ENCODE assay signal across 20 cellular contexts in the genomic region with DNA sequence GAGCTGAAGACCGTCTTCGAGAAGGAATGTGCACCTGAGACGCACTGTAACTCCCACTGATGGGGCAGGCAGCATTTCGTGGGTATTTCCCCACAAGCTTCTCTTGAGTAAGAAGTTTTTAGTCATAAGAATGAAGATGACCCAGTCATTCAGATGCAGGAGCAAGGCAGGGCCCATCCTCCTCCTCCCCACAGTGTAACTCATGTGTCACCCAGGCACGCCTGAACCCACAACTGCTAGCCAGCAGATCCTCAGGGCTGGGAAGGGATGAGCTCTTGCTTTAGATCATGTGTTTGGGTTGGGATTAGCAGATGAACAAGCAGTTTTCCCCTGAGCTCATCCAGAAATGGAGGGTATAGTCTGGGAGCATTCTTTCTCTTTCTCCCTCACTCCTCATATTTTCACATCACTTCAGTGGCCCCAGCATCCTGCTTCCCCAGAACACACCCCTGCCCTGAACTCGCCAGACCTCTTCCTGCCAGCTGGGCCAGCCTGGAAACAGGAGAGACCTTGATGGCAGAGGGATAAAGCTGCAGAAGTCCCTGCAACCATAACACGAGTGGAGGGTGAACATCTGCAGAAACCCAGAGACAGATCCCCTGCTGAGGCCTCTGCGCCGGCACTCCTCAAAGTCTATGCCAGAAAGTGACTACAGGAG.
DNase-seq lines count a peak whose midpoint lies in the region; ATAC-seq, FAIRE-seq and TF ChIP-seq lines count a peak whose summit lies in the region.
"Had no signal": no experiment of that assay in that cellular context is flagged by ENCODE, and none has a peak within 500 bp of the region (broad histone marks: within the 10 kb centered on the region; RNA-seq: fewer than 3 reads in every experiment).

No MANE protein-coding gene starts in this region.

- H3K36me3 ChIP-seq in gastrocnemius medialis, result no peaks in the 10 kb centered on the region
- H3K36me3 ChIP-seq: HAP-1, Peyer's patch had no signal

- H3K27ac Mint-ChIP-seq in type B pancreatic cell, result peak overlapping the region; percentile 67
- H3K27ac Mint-ChIP-seq: activated CD4-positive, alpha-beta T cell treated with anti-CD3 and anti-CD28 coated beads, Interleukin-2, amount 10 ng/mL, durations not matched to agents 7 days and 5 days; activated T-cell treated with anti-CD3 and anti-CD28 coated beads, Interleukin-2, amount 50 U/mL, for 72 hours; T-helper 17 cell had no signal

- ATAC-seq in HG02885 (IDR thresholded peaks at IDR 0.05; ENCODE audit: poor library complexity, unreplicated experiment) (no peak), gastrocnemius medialis (no peak)
- ATAC-seq: T-helper 17 cell had no signal

- no peaks in the 10 kb centered on the region for H3K27me3 ChIP-seq in gastrocnemius medialis
- H3K27me3 ChIP-seq: heart left ventricle, Peyer's patch, testis had no signal

- intact Hi-C loops in gastrocnemius medialis (cut with DNase I; ENCODE audit: low total_unique reads), result no loop called here

- peaks cover 22% of the 10 kb centered on the region for H3K9me3 Mint-ChIP-seq in type B pancreatic cell

- H3K4me3 ChIP-seq in fibroblast of the aortic adventitia (ENCODE audit: low read depth, low read length), result no peak overlapping the region
- no peak overlapping the region for H3K4me3 ChIP-seq in gastrocnemius medialis
- H3K4me3 ChIP-seq: HAP-1, heart left ventricle, Peyer's patch, testis had no signal

- TF ChIP-seq CTCF in fibroblast of the aortic adventitia (IDR thresholded peaks at IDR 0.05; ENCODE audit: insufficient read depth, low read length) (no peak), type B pancreatic cell (conservative IDR thresholded peaks at IDR 0.05) (no peak), gastrocnemius medialis (IDR thresholded peaks at IDR 0.05 in 4 of 5, conservative IDR thresholded peaks at IDR 0.05 in 1 of 5) (no peak)

- peaks cover 28% of the 10 kb centered on the region for H3K36me3 Mint-ChIP-seq in type B pancreatic cell

- DNase-seq in NK-92 treated with Interleukin-12 subunit alpha and Interleukin-12 subunit beta, amount 100 ng/mL, for 24 hours (lab: John Stamatoyannopoulos, UW), result peak; percentile 17
- DNase-seq in NK-92 (lab: John Stamatoyannopoulos, UW; ENCODE audit: unreplicated experiment) (no peak), RCC 7860 (ENCODE audit: low spot score) (peak; percentile 85), fibroblast of the aortic adventitia (ENCODE audit: low read depth) (peak; percentile 9), type B pancreatic cell (ENCODE audit: extremely low spot score, unreplicated experiment) (no peak), kidney glomerular epithelial cell (lab: John Stamatoyannopoulos, UW) (no peak), gastrocnemius medialis (no peak)
- DNase-seq: 8988T; activated CD4-positive, alpha-beta T cell treated with anti-CD3 and anti-CD28 coated beads, Interleukin-2, amount 10 ng/mL, durations not matched to agents 7 days and 5 days; activated T-cell treated with anti-CD3 and anti-CD28 coated beads, Interleukin-2, amount 50 U/mL, for 72 hours; aorta; heart left ventricle; NCI-H1105; Peyer's patch; small intestine; T-helper 17 cell; testis had no signal

- H3K4me1 Mint-ChIP-seq in type B pancreatic cell (ENCODE audit: unreplicated experiment), result no peaks in the 10 kb centered on the region
- H3K4me1 Mint-ChIP-seq: activated CD4-positive, alpha-beta T cell treated with anti-CD3 and anti-CD28 coated beads, Interleukin-2, amount 10 ng/mL, durations not matched to agents 7 days and 5 days; T-helper 17 cell had no signal

- no peak overlapping the region for H3K27ac ChIP-seq in gastrocnemius medialis
- H3K27ac ChIP-seq: Peyer's patch, testis had no signal

- H3K9me3 ChIP-seq in gastrocnemius medialis, result no peaks in the 10 kb centered on the region
- H3K9me3 ChIP-seq: Peyer's patch, testis had no signal

- no peak for FAIRE-seq in RCC 7860 (lab: Jason Lieb, UNC)
- FAIRE-seq: GM12892, small intestine had no signal

- no peak overlapping the region for H3K4me3 Mint-ChIP-seq in type B pancreatic cell
- H3K4me3 Mint-ChIP-seq: activated CD4-positive, alpha-beta T cell treated with anti-CD3 and anti-CD28 coated beads, Interleukin-2, amount 10 ng/mL, durations not matched to agents 7 days and 5 days; activated T-cell treated with anti-CD3 and anti-CD28 coated beads, Interleukin-2, amount 50 U/mL, for 72 hours; T-helper 17 cell had no signal

- no peak for TF ChIP-seq POLR2A in gastrocnemius medialis (IDR thresholded peaks at IDR 0.05)

- H3K27me3 Mint-ChIP-seq in type B pancreatic cell, result peaks cover 4% of the 10 kb centered on the region
- H3K27me3 Mint-ChIP-seq: T-helper 17 cell had no signal

- in situ Hi-C loops in gastrocnemius medialis (cut with MboI; ENCODE audit: low sequenced_read_pairs in 4 of 4), result loop anchor here in 2 of 4 donors (10.0 kb wide), 1 partner anchor 88 kb away; no protein-coding TSS in a partner anchor

- no peaks in the 10 kb centered on the region for H3K4me1 ChIP-seq in gastrocnemius medialis
- H3K4me1 ChIP-seq: testis had no signal

Comparison
In these comparisons a context has a peak if more than half of its experiments do, and no peak if none do; other contexts are left out.
1. DNase-seq: peak in NK-92 treated with Interleukin-12 subunit alpha and Interleukin-12 subunit beta, amount 100 ng/mL, for 24 hours (single experiment), RCC 7860 (single experiment) and fibroblast of the aortic adventitia (single experiment); none in NK-92 (single experiment), type B pancreatic cell (single experiment), kidney glomerular epithelial cell (single experiment) and gastrocnemius medialis (0 of 2).